ENCODE assay signal across 17 cellular contexts in genomic region chr6:16972535-16972934, GRCh38.
"Had no signal": no experiment of that assay in that cellular context is flagged by ENCODE, and none has a peak within 500 bp of the region (broad histone marks: within the 10 kb centered on the region; RNA-seq: fewer than 3 reads in every experiment).

No MANE protein-coding gene starts in this region.

- H3K4me1 Mint-ChIP-seq: activated B cell treated with CpG ODN at 0.5 μM for 24 hours, natural killer cell had no signal

- H3K36me3 Mint-ChIP-seq: activated naive CD8-positive, alpha-beta T cell treated with anti-CD3 and anti-CD28 coated beads, Interleukin-2, amount 10 ng/mL, durations not matched to agents 7 days and 5 days; natural killer cell had no signal

- H3K4me3 Mint-ChIP-seq: activated B cell treated with CpG ODN at 0.5 μM for 24 hours; activated CD4-positive, alpha-beta T cell treated with anti-CD3 and anti-CD28 coated beads, Interleukin-2, amount 10 ng/mL, durations not matched to agents 7 days and 5 days; activated naive CD8-positive, alpha-beta T cell treated with anti-CD3 and anti-CD28 coated beads, Interleukin-2, amount 10 ng/mL, durations not matched to agents 7 days and 5 days; activated T-helper 1 cell treated with anti-CD3 and anti-CD28 coated beads, Interleukin-12 subunit alpha, Interleukin-12 subunit beta, Interleukin-2, Interleukin-4 antibody, amounts not matched to agents 30 ng/mL and 10 ng/mL and 1 ng/mL, durations not matched to agents 14 hours and 24 hours and 36 hours; natural killer cell had no signal

- H3K27ac Mint-ChIP-seq: activated B cell treated with CpG ODN at 0.5 μM for 24 hours; activated CD4-positive, alpha-beta T cell treated with anti-CD3 and anti-CD28 coated beads, Interleukin-2, amount 10 ng/mL, durations not matched to agents 7 days and 5 days; activated naive CD8-positive, alpha-beta T cell treated with anti-CD3 and anti-CD28 coated beads, Interleukin-2, amount 10 ng/mL, durations not matched to agents 7 days and 5 days; natural killer cell had no signal

- H3K9me3 Mint-ChIP-seq: activated B cell treated with CpG ODN at 0.5 μM for 24 hours; activated CD4-positive, alpha-beta T cell treated with anti-CD3 and anti-CD28 coated beads, Interleukin-2, amount 10 ng/mL, durations not matched to agents 7 days and 5 days; activated T-helper 1 cell treated with anti-CD3 and anti-CD28 coated beads, Interleukin-12 subunit alpha, Interleukin-12 subunit beta, Interleukin-2, Interleukin-4 antibody, amounts not matched to agents 30 ng/mL and 10 ng/mL and 1 ng/mL, durations not matched to agents 14 hours and 24 hours and 36 hours; natural killer cell had no signal

- ATAC-seq: left lung, natural killer cell had no signal

- DNase-seq: activated B cell treated with CpG ODN at 0.5 μM for 24 hours; activated CD4-positive, alpha-beta T cell treated with anti-CD3 and anti-CD28 coated beads, Interleukin-2, amount 10 ng/mL, durations not matched to agents 7 days and 5 days; activated CD8-positive, alpha-beta memory T cell treated with anti-CD3 and anti-CD28 coated beads, Interleukin-2, amount 50 U/mL, for 4 hours; activated gamma-delta T cell treated with Interleukin-2 at 50 U/mL for 16 hours; activated naive CD8-positive, alpha-beta T cell treated with anti-CD3 and anti-CD28 coated beads, Interleukin-2, amount 10 ng/mL, durations not matched to agents 7 days and 5 days; amniotic stem cell; brain microvascular endothelial cell; dorsolateral prefrontal cortex; effector memory CD4-positive, alpha-beta T cell; glutamatergic neuron; left lung; mesendoderm; natural killer cell; stomach; thyroid gland; upper lobe of left lung had no signal
